Comparison of ENCODE assay signal across 10 cellular contexts in genomic region chr6:100617633-100618348, GRCh38.
A peak's percentile ranks its signal among the peaks of the same experiment; 100 is the strongest.
DNase-seq lines count a peak whose midpoint lies in the region; ATAC-seq and TF ChIP-seq lines count a peak whose summit lies in the region.
"Had no signal": no experiment of that assay in that cellular context is flagged by ENCODE, and none has a peak within 500 bp of the region (broad histone marks: within the 10 kb centered on the region; RNA-seq: fewer than 3 reads in every experiment).

No MANE protein-coding gene starts in this region.

- peaks cover 3% of the 10 kb centered on the region for H3K36me3 ChIP-seq in neural progenitor cell

- no peak overlapping the region for H3K9ac ChIP-seq in neural progenitor cell

- peak; percentile 87 for DNase-seq in NCI-H82 treated with DMSO at 0.1 percent for 48 hours (lab: John Stamatoyannopoulos, UW; ENCODE audit: unreplicated experiment)
- DNase-seq in fibroblast of pulmonary artery (ENCODE audit: low read depth), result peak; percentile 15
- DNase-seq in islet precursor cell, result no peak
- no peak for DNase-seq in neural progenitor cell (ENCODE audit: low spot score)
- no peak for DNase-seq in activated gamma-delta T cell (lab: John Stamatoyannopoulos, UW)
- DNase-seq in DMS53 treated with DMSO at 0.1 percent for 48 hours (lab: John Stamatoyannopoulos, UW; ENCODE audit: unreplicated experiment), result no peak
- DNase-seq: GOT3 had no signal

- H3K4me3 Mint-ChIP-seq in neural progenitor cell, result no peak overlapping the region

- H3K4me3 ChIP-seq in fibroblast of pulmonary artery (replicated peaks; ENCODE audit: low read depth, low read length) (no peak overlapping the region), neural progenitor cell (no peak overlapping the region)
- H3K4me3 ChIP-seq: SJSA1 had no signal

- no peaks in the 10 kb centered on the region for H3K4me1 ChIP-seq in neural progenitor cell

- no peak overlapping the region for H2AFZ ChIP-seq in neural progenitor cell (replicated peaks)

- H3K9me3 Mint-ChIP-seq in neural progenitor cell, result no peaks in the 10 kb centered on the region

- H3K27me3 Mint-ChIP-seq in neural progenitor cell (ENCODE audit: insufficient read depth, low read depth), result no peaks in the 10 kb centered on the region

- H3K4me1 Mint-ChIP-seq in neural progenitor cell, result no peaks in the 10 kb centered on the region

- ATAC-seq in GM18868 (IDR thresholded peaks at IDR 0.05; ENCODE audit: unreplicated experiment) (peak; percentile 93), HG02642 (IDR thresholded peaks at IDR 0.05; ENCODE audit: poor library complexity, unreplicated experiment) (peak; percentile 72)

- H3K27ac ChIP-seq in neural progenitor cell, result no peak overlapping the region
- H3K27ac ChIP-seq: SJSA1 had no signal

- H3K36me3 Mint-ChIP-seq in neural progenitor cell, result peaks cover 2% of the 10 kb centered on the region

- no peaks in the 10 kb centered on the region for H4K20me1 ChIP-seq in neural progenitor cell (ENCODE audit: low read depth)

- no peak overlapping the region for H3K27ac Mint-ChIP-seq in neural progenitor cell

- no peaks in the 10 kb centered on the region for H3F3A ChIP-seq in neural progenitor cell (ENCODE audit: low read depth)

- no peaks in the 10 kb centered on the region for H3K9me3 ChIP-seq in neural progenitor cell (ENCODE audit: low read depth)
- H3K9me3 ChIP-seq: SJSA1 had no signal

- no peak overlapping the region for H3K4me2 ChIP-seq in neural progenitor cell

- H3K27me3 ChIP-seq in neural progenitor cell, result no peaks in the 10 kb centered on the region
- H3K27me3 ChIP-seq: SJSA1 had no signal

- TF ChIP-seq CTCF in fibroblast of pulmonary artery (IDR thresholded peaks at IDR 0.05; ENCODE audit: low read length, missing control alignments), result no peak
- TF ChIP-seq CTCF in neural progenitor cell (IDR thresholded peaks at IDR 0.05), result no peak

- no peaks in the 10 kb centered on the region for H3K79me2 ChIP-seq in neural progenitor cell (ENCODE audit: low read depth)

Comparison
In these comparisons a context has a peak if more than half of its experiments do, and no peak if none do; other contexts are left out.
1. DNase-seq: peak in NCI-H82 treated with DMSO at 0.1 percent for 48 hours (single experiment) and fibroblast of pulmonary artery (single experiment); none in islet precursor cell (single experiment), neural progenitor cell (single experiment), activated gamma-delta T cell (single experiment) and DMS53 treated with DMSO at 0.1 percent for 48 hours (single experiment).